ENCODE assay signal across 17 cellular contexts in the genomic region with DNA sequence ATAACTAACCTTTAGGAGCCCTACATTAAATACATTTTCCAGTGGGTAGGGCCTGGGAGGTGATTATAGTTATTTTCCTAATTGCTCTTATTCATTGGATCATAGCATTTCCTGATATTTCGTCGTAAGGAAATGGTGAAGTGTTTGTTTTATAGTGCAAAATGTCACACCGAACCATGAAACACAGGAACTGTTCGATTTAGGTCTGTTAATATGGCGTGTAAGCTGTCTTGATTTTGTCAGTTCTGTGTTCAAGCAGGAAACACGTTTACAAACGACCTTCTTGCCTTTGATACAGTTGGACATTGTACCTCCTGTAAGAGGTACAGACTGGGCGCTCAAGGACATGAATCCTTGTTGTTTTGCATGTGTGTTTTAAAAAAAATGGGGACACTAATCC. TPM values are rescaled to one million over a fixed set of nuclear protein-coding genes. Genes with fewer than 3 reads are reported as not detected.
"Had no signal": no experiment of that assay in that cellular context is flagged by ENCODE, and none has a peak within 500 bp of the region (broad histone marks: within the 10 kb centered on the region; RNA-seq: fewer than 3 reads in every experiment).

No MANE protein-coding gene starts in this region.

- H2AFZ ChIP-seq: hepatocyte had no signal

- H3K9me3 ChIP-seq: body of pancreas, ovary, tibial artery, vagina had no signal

- H3K4me3 Mint-ChIP-seq: central memory CD8-positive, alpha-beta T cell had no signal

- H3K4me3 ChIP-seq: body of pancreas, hepatocyte, ovary, tibial artery, vagina had no signal

- H3K9me3 Mint-ChIP-seq: central memory CD8-positive, alpha-beta T cell had no signal

- H3K4me1 ChIP-seq: body of pancreas, tibial artery, vagina had no signal

- ATAC-seq: body of pancreas had no signal

- DNase-seq: activated CD4-positive, alpha-beta T cell treated with anti-CD3 and anti-CD28 coated beads for 4 hours; activated gamma-delta T cell treated with Interleukin-2 at 50 U/mL for 16 hours; amniotic stem cell; body of pancreas; cortex of kidney; effector memory CD4-positive, alpha-beta T cell; erythroblast; ovary; stimulated activated CD4-positive, alpha-beta T cell treated with anti-CD3 and anti-CD28 coated beads, Interleukin-4, amount 100 ng/mL, for 1 hour; stimulated activated CD8-positive, alpha-beta memory T cell treated with anti-CD3 and anti-CD28 coated beads, Interleukin-4, amount 100 ng/mL, for 48 hours; T1000; tibial artery had no signal

- H3K36me3 ChIP-seq: ovary had no signal

- H3K27me3 ChIP-seq: body of pancreas, hepatocyte, ovary, tibial artery, vagina had no signal

- H3K4me2 ChIP-seq: hepatocyte had no signal

- H3K27me3 Mint-ChIP-seq: central memory CD8-positive, alpha-beta T cell had no signal

- H3K27ac ChIP-seq: body of pancreas, hepatocyte, ovary, tibial artery, vagina, VCaP had no signal

RNA-seq across cellular contexts. Expression of a gene that starts 41.4 kb away (rescaled TPM):
- total RNA-seq: hepatocyte, kidney epithelial cell, vagina had no signal
